Comparison of ENCODE assay signal across 8 cellular contexts in the genomic region with DNA sequence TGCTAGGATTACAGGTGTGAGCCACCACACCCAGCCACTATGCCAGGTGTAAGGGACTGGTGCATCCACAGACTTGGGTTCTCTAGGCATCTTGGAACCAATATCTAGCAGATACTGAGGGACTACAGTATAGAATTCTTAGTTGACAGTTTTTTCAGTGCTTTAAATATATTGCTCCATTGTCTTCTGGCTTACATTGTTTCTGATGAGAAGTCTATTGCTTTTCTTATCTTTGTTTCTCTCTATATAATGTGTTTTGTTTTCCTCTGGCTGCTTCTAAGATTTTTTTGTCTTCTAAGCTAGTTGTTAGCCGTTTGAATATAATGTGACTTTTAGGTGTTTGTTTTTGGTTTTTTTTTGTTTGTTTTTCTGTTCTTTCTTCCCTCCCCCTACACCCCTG.
"Had no signal": no experiment of that assay in that cellular context is flagged by ENCODE, and none has a peak within 500 bp of the region (broad histone marks: within the 10 kb centered on the region; RNA-seq: fewer than 3 reads in every experiment).

No MANE protein-coding gene starts in this region.

- H3K4me3 ChIP-seq: GM23338 had no signal

- ATAC-seq: GM23338 had no signal

- H3K9me3 Mint-ChIP-seq: GM23338 had no signal

- DNase-seq: H9, HCEC 1CT, KG1 had no signal

- H3K27me3 Mint-ChIP-seq: IgD-negative memory B cell had no signal

- H3K4me2 ChIP-seq: GM23338 had no signal

- H2AFZ ChIP-seq: GM23338 had no signal

- FAIRE-seq: H1, H54, HTR-8/SVneo had no signal

- H3K4me3 Mint-ChIP-seq: GM23338, H9 had no signal

- H3K27ac Mint-ChIP-seq: GM23338, H9, IgD-negative memory B cell had no signal

- H3K4me1 Mint-ChIP-seq: GM23338, H9, IgD-negative memory B cell had no signal
